Comparison of ENCODE assay signal across 8 cellular contexts in genomic region chr6:29965873-29966601, GRCh38. TPM values are rescaled to one million over a fixed set of nuclear protein-coding genes. Genes with fewer than 3 reads are reported as not detected.
DNase-seq lines count a peak whose midpoint lies in the region; ATAC-seq, FAIRE-seq and TF ChIP-seq lines count a peak whose summit lies in the region.

No MANE protein-coding gene starts in this region.

- peak; percentile 91 for DNase-seq in A172 (ENCODE audit: low spot score)
- no peak for DNase-seq in GM12891 (ENCODE audit: insufficient read length, low spot score)
- peak; percentile 40 for DNase-seq in NCI-H128 (lab: John Stamatoyannopoulos, UW; ENCODE audit: unreplicated experiment)
- peak in 4 of 5 donors; percentile 36 to 88 (median 46) for DNase-seq in T-helper 1 cell
- DNase-seq in chondrocyte (ENCODE audit: low spot score) = no peak
- peak; percentile 81 for DNase-seq in kidney glomerular epithelial cell (lab: John Stamatoyannopoulos, UW)
- DNase-seq in stimulated activated CD4-positive, alpha-beta T cell treated with anti-CD3 and anti-CD28 coated beads, Interleukin-2, amount 100 ng/mL, for 24 hours = peak; percentile 45 to 52

- no peak for TF ChIP-seq POLR2A in GM12891 (IDR thresholded peaks at IDR 0.05; ENCODE audit: low read depth, low read length)

- H3K36me3 Mint-ChIP-seq in chondrocyte (ENCODE audit: low read depth) = no peaks in the 10 kb centered on the region

- H3K9me3 Mint-ChIP-seq in chondrocyte (ENCODE audit: low read depth) = no peaks in the 10 kb centered on the region

- ATAC-seq in GM18502 (IDR thresholded peaks at IDR 0.05; ENCODE audit: poor library complexity, unreplicated experiment) = no peak

- peak; percentile 59 for FAIRE-seq in GM12891 (lab: Jason Lieb, UNC)

- H3K27ac Mint-ChIP-seq in chondrocyte (ENCODE audit: unreplicated experiment) = peak overlapping the region; percentile 95

- peaks cover 42% of the 10 kb centered on the region for H3K4me1 Mint-ChIP-seq in chondrocyte (ENCODE audit: low read depth)

- H3K27me3 Mint-ChIP-seq in chondrocyte (ENCODE audit: low read depth) = no peaks in the 10 kb centered on the region

- no peak for TF ChIP-seq CTCF in chondrocyte (IDR thresholded peaks at IDR 0.05)

- H3K4me3 Mint-ChIP-seq in chondrocyte (ENCODE audit: unreplicated experiment) = peak overlapping the region; percentile 72

TF ChIP-seq in GM12891, 5 proteins besides CTCF, POLR2A, EP300 and RAD21:
- TF ChIP-seq SPI1 (IDR thresholded peaks at IDR 0.05; ENCODE audit: low read depth, low read length) = peak; percentile 49
- no peak for TF ChIP-seq TAF1 (IDR thresholded peaks at IDR 0.05; ENCODE audit: low read depth, low read length)

RNA-seq across cellular contexts. Expression of gene HLA-A, which starts 23.7 kb away (rescaled TPM):
- total RNA-seq in A172 (2014; rRNA removed; shearing (Covaris generic)) = 244 and 284 TPM in 2 replicates
- 908 TPM for polyA plus RNA-seq in GM12891 (2012; ENCODE audit: low read depth, missing spikeins)
- 110 to 191 TPM (median 187 TPM) in 3 replicates for total RNA-seq in chondrocyte

Comparison
In these comparisons a context has a peak if more than half of its experiments do, and no peak if none do; other contexts are left out.
1. DNase-seq: peak in A172 (single experiment), NCI-H128 (single experiment), T-helper 1 cell (4 of 5), kidney glomerular epithelial cell (single experiment) and stimulated activated CD4-positive, alpha-beta T cell treated with anti-CD3 and anti-CD28 coated beads, Interleukin-2, amount 100 ng/mL, for 24 hours (2 of 2); none in GM12891 (single experiment) and chondrocyte (single experiment).